In genomic region chr1:39514710-39515124, GRCh38 we compare ENCODE assay signal across 10 cellular contexts. TPM values are rescaled to one million over a fixed set of nuclear protein-coding genes. Genes with fewer than 3 reads are reported as not detected.
DNase-seq lines count a peak whose midpoint lies in the region; ATAC-seq, FAIRE-seq and TF ChIP-seq lines count a peak whose summit lies in the region.
"Not testable (repeated sequence)": the region's sequence is repeated elsewhere in the genome, so short reads cannot be mapped to it uniquely, and the experiment has no call there.
"Had no signal": no experiment of that assay in that cellular context is flagged by ENCODE, and none has a peak within 500 bp of the region (broad histone marks: within the 10 kb centered on the region; RNA-seq: fewer than 3 reads in every experiment).

No MANE protein-coding gene starts in this region.

- CTCF ChIA-PET in K562 (lab: Yijun Ruan, JAX; ENCODE audit: low intra/inter-chr PET ratio) = not testable (repeated sequence)

- TF ChIP-seq RAD21 in K562 (CRISPR knock-in tag; conservative IDR thresholded peaks at IDR 0.05 in 1 of 2, IDR thresholded peaks at IDR 0.05 in 1 of 2) = not testable (repeated sequence)

- 10% methylated on average over 17 of the region's 46 CpGs for WGBS in K562 (ENCODE audit: insufficient coverage, low coverage, missing lambda C conversion rate)
- WGBS in gastroesophageal sphincter (ENCODE audit: low coverage in 1 of 2), 2 donors = no CpG with 5 or more reads among the region's 46 CpGs
- 17 to 38% methylated on average over 7 to 46 of the region's 46 CpGs for WGBS in pancreas, 2 donors
- 2% methylated on average over 25 of the region's 46 CpGs; no CpG with 5 or more reads in 1 of the 2 donors for WGBS in testis, 2 donors

- H3K4me1 ChIP-seq in K562 (replicated peaks in 1 of 2; ENCODE audit: control insufficient read depth in 2 of 2, insufficient read depth in 2 of 2, low read length in 2 of 2); gastroesophageal sphincter; left lung; pancreas; testis: not testable (repeated sequence)

- H3K4me2 ChIP-seq in K562 (ENCODE audit: insufficient read depth, low read length) = not testable (repeated sequence)

- POLR2A ChIA-PET in K562 (lab: Yijun Ruan, JAX) = not testable (repeated sequence)

- not testable (repeated sequence) for H3K36me3 ChIP-seq in K562 (ENCODE audit: control insufficient read depth, insufficient read depth, low read length); gastroesophageal sphincter; left lung; pancreas; testis (ENCODE audit: low read depth, missing control alignments)

- not testable (repeated sequence) for H2AFZ ChIP-seq in K562 (ENCODE audit: low read depth, low read length)

- not testable (repeated sequence) for TF ChIP-seq POLR2A in K562 (conservative IDR thresholded peaks at IDR 0.05); testis (IDR thresholded peaks at IDR 0.05)
- TF ChIP-seq POLR2A in gastroesophageal sphincter (IDR thresholded peaks at IDR 0.05) = peak in 1 of 2 donors; percentile 17

- H3K9me3 ChIP-seq in K562 (replicated peaks; ENCODE audit: control insufficient read depth, insufficient read depth, low read depth, low read length); gastroesophageal sphincter; left lung; pancreas; testis: not testable (repeated sequence)

- not testable (repeated sequence) for H4K20me1 ChIP-seq in K562 (replicated peaks; ENCODE audit: control insufficient read depth, insufficient read depth, low read length)

- in situ Hi-C loops in K562 (cut with MboI) = not testable (repeated sequence)

- not testable (repeated sequence) for H3K27ac ChIP-seq in K562 (ENCODE audit: extremely low read depth, low read depth, low read length); gastroesophageal sphincter; left lung; pancreas
- H3K27ac ChIP-seq in testis = peak overlapping the region; percentile 50 to 71

- H3K27me3 ChIP-seq in K562 (ENCODE audit: control insufficient read depth in 2 of 2, insufficient read depth in 2 of 2, low read length in 2 of 2); gastroesophageal sphincter; pancreas; testis: not testable (repeated sequence)
- peaks cover 0 to 17% of the 10 kb centered on the region in 2 donors for H3K27me3 ChIP-seq in left lung

- TF ChIP-seq CTCF in GM12864 (IDR thresholded peaks at IDR 0.05; ENCODE audit: low read depth, low read length, missing control alignments); K562 (IDR thresholded peaks at IDR 0.05 in 2 of 3, conservative IDR thresholded peaks at IDR 0.05 in 1 of 3; ENCODE audit: insufficient read depth in 2 of 3, low read depth in 1 of 3, low read length in 3 of 3); gastroesophageal sphincter (IDR thresholded peaks at IDR 0.05); left lung (IDR thresholded peaks at IDR 0.05); pancreas (IDR thresholded peaks at IDR 0.05); testis (IDR thresholded peaks at IDR 0.05): not testable (repeated sequence)

- not testable (repeated sequence) for H3K79me2 ChIP-seq in K562 (ENCODE audit: control insufficient read depth, insufficient read depth, low read length)

- not testable (repeated sequence) for DNase-seq in GM12864 (ENCODE audit: low read depth); K562 (ENCODE audit: extremely low read depth in 1 of 4, low spot score in 3 of 4); left lung
- DNase-seq in activated CD4-positive, alpha-beta T cell treated with anti-CD3 and anti-CD28 coated beads for 48 hours = peak; percentile 12
- peak in 1 of 6 donors; percentile 57 for DNase-seq in pancreas
- DNase-seq in testis = peak; percentile 66

- intact Hi-C loops in K562 (cut with micrococcal nuclease); left lung (cut with DNase I); pancreas (cut with DNase I); testis (cut with DNase I; ENCODE audit: low total_unique reads): not testable (repeated sequence)

- not testable (repeated sequence) for TF ChIP-seq EP300 in K562 (IDR thresholded peaks at IDR 0.05; ENCODE audit: low read length); gastroesophageal sphincter (IDR thresholded peaks at IDR 0.05)

- ATAC-seq in HG03354 (IDR thresholded peaks at IDR 0.05; ENCODE audit: poor library complexity, severe bottlenecking, unreplicated experiment) (peak; percentile 36), K562 (peak; percentile 4; the same call in 1 of the 3 replicates), gastroesophageal sphincter (peak; percentile 65), left lung (peak; percentile 58), pancreas (peak in 3 of 4 donors; percentile 47 to 53 (median 51))

- not testable (repeated sequence) for H3K9ac ChIP-seq in K562 (ENCODE audit: insufficient read depth in 1 of 2, low read depth in 2 of 2, low read length in 2 of 2)

- BruUV-seq in K562 (replicated peaks; lab: Mats Ljungman, UMichigan) = not testable (repeated sequence)

- not testable (repeated sequence) for FAIRE-seq in K562 (lab: Jason Lieb, UNC); pancreas (lab: Jason Lieb, UNC)

- peak overlapping the region; percentile 25 for H3K4me3 ChIP-seq in GM12864 (ENCODE audit: low read depth, low read length)
- H3K4me3 ChIP-seq in K562, left lung: not testable (repeated sequence)
- peak overlapping the region; percentile 20 to 48 for H3K4me3 ChIP-seq in gastroesophageal sphincter
- H3K4me3 ChIP-seq in pancreas = peak overlapping the region in 1 of 4 donors; percentile 30
- H3K4me3 ChIP-seq in testis = peak overlapping the region; percentile 24 to 50

- H3K9me1 ChIP-seq in K562 (ENCODE audit: control insufficient read depth, insufficient read depth, low read length) = not testable (repeated sequence)

RNA-seq across cellular contexts. Expression of gene BMP8A, which starts 23.3 kb away (rescaled TPM):
- total RNA-seq in K562 (2011; cell fraction: chromatin; rRNA removed; ENCODE audit: low replicate concordance) = not detected in 2 replicates
- total RNA-seq in K562 (2011; cell fraction: nucleolus; rRNA removed) = not detected in 2 replicates
- not detected in 2 replicates for total RNA-seq in K562 (2011; cell fraction: nucleoplasm; rRNA removed)
- total RNA-seq in K562 (2014; rRNA removed) (not detected in 2 replicates), K562 (2014; rRNA removed; fragmentation: Illumina TruSeq; extraction: Trizol) (not detected in 2 replicates), K562 (2015; rRNA removed; fragmentation: Illumina TruSeq; extraction: Trizol) (not detected in 2 replicates), K562 (2021) (0.16 and 0.31 TPM in 2 replicates), gastroesophageal sphincter (1 to 10 TPM in 2 of 4 donors, under 1 TPM in 2; 0.40 to 4.0 (median 1.2) TPM), left lung (under 1 TPM; 0.73 to 0.82 TPM), pancreas (1 to 10 TPM in 5 of 6 donors, under 1 TPM in 1; 0.71 to 6.0 (median 1.7) TPM), testis (10 to 100 TPM in 1 of 2 donors, 1 to 10 TPM in 1; 5.6 to 15.0 TPM)
- polyA plus RNA-seq in K562 (2011; rRNA removed) (0.04 TPM in 1 of 2 replicates, not detected in the other), K562 (2014; fragmentation: Illumina TruSeq; extraction: Trizol) (not detected in 2 replicates), K562 (2014; fragmentation: Nextera tagmentation; extraction: Ambion mirVana) (not detected), K562 (2014; rRNA removed) (0.05 and 0.11 TPM in 2 replicates), pancreas (under 1 TPM; 0.26 to 0.38 TPM), testis (ENCODE audit: insufficient read depth, low read depth, low replicate concordance) (4.3 TPM)
- 0.07 TPM in 1 of 2 replicates, not detected in the other for polyA plus RNA-seq in K562 (2011; cell fraction: cytosol; rRNA removed)
- polyA plus RNA-seq in K562 (2011; cell fraction: nucleus; rRNA removed) = 0.11 TPM in 1 of 2 replicates, not detected in the other
- 0.25 TPM in 1 of 2 replicates, not detected in the other for polyA plus RNA-seq in K562 (2012)
- polyA minus RNA-seq in K562 (2011; rRNA and poly(A)+ RNA removed) = not detected in 2 replicates
- not detected in 2 replicates for polyA minus RNA-seq in K562 (2011; cell fraction: cytosol; rRNA and poly(A)+ RNA removed)
- polyA minus RNA-seq in K562 (2011; cell fraction: nucleus; rRNA and poly(A)+ RNA removed) = 0.27 TPM in 1 of 2 replicates, not detected in the other
- total RNA-seq: HT1080 had no signal
- polyA plus RNA-seq: immature natural killer cell had no signal

Comparison
In these comparisons a context has a peak if more than half of its experiments do, and no peak if none do; other contexts are left out.
1. ATAC-seq: peak in every context shown above with its lines; median percentile 65 in gastroesophageal sphincter; 58 in left lung; 51 in pancreas; 36 in HG03354; 4 in K562.